ENCODE assay signal across 25 cellular contexts in the genomic region with DNA sequence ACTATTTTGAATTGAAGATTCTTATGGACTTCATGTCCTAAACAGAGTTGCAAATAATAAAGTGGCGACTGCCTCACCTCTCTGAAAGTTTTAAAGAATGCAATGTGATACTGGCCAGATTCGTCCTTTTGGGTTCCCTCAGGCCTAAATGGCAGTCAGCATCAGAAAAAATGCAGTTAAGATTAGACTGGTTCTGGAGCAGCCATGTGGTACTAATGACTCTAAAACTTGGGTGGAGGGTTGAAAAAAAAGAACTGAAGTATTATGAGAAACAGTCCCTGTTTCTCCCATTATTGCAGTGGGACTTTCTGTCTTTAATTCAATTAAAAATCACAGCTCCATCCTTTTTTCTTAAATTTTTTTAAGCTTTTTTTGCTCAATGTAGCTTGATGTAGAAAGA. TPM values are rescaled to one million over a fixed set of nuclear protein-coding genes. Genes with fewer than 3 reads are reported as not detected.
A peak's percentile ranks its signal among the peaks of the same experiment; 100 is the strongest.
DNase-seq lines count a peak whose midpoint lies in the region; ATAC-seq and TF ChIP-seq lines count a peak whose summit lies in the region.
"Had no signal": no experiment of that assay in that cellular context is flagged by ENCODE, and none has a peak within 500 bp of the region (broad histone marks: within the 10 kb centered on the region; RNA-seq: fewer than 3 reads in every experiment).

No MANE protein-coding gene starts in this region.

- no peak for ATAC-seq in GM19452 (IDR thresholded peaks at IDR 0.05; ENCODE audit: unreplicated experiment)
- ATAC-seq: Panc1 had no signal

- CTCF ChIA-PET in SK-N-SH (lab: Yijun Ruan, JAX): no interaction called here

- peak; percentile 3 for DNase-seq in DMS 273 (lab: John Stamatoyannopoulos, UW; ENCODE audit: unreplicated experiment)
- DNase-seq in DMS 273 treated with DMSO at 0.1 percent for 48 hours (lab: John Stamatoyannopoulos, UW): no peak
- peak; percentile 32 for DNase-seq in SK-N-SH
- no peak for DNase-seq in dorsolateral prefrontal cortex
- no peak for DNase-seq in osteocyte (ENCODE audit: extremely low spot score, unreplicated experiment)
- no peak for DNase-seq in NCI-H82 treated with DMSO at 0.1 percent for 48 hours (lab: John Stamatoyannopoulos, UW; ENCODE audit: unreplicated experiment)
- DNase-seq in NCI-H2196 (lab: John Stamatoyannopoulos, UW; ENCODE audit: unreplicated experiment): no peak
- DNase-seq: Caco-2; CD4-positive, alpha-beta memory T cell; DMS153; H7; KBM-7; MM.1S; NCI-H1048; NCI-H1436; NCI-H187 treated with DMSO at 0.1 percent for 48 hours; NCI-H226; NCI-H524; NCI-H774; SIG-M5 had no signal

- no peak overlapping the region for H2AFZ ChIP-seq in SK-N-SH (ENCODE audit: low read depth)

- peak overlapping the region; percentile 55 for H3K27ac Mint-ChIP-seq in osteocyte (ENCODE audit: unreplicated experiment)

- no peaks in the 10 kb centered on the region for H3K27me3 ChIP-seq in SK-N-SH (ENCODE audit: insufficient read depth)
- no peaks in the 10 kb centered on the region for H3K27me3 ChIP-seq in dorsolateral prefrontal cortex
- H3K27me3 ChIP-seq: BLaER1 treated with 17β-estradiol and CSF1 and Interleukin-3, amounts not matched to agents 10 nM and 100 nM had no signal

- no peak for TF ChIP-seq CTCF in SK-N-SH (IDR thresholded peaks at IDR 0.05)
- TF ChIP-seq CTCF in dorsolateral prefrontal cortex (IDR thresholded peaks at IDR 0.05 in 54 of 56, conservative IDR thresholded peaks at IDR 0.05 in 2 of 56; ENCODE audit: low read depth in 1 of 56, partially characterized antibody in 56 of 56): no peak
- no peak for TF ChIP-seq CTCF in osteocyte (IDR thresholded peaks at IDR 0.05)

- TF ChIP-seq RAD21 in SK-N-SH (IDR thresholded peaks at IDR 0.05; ENCODE audit: low read length): 0 out of 2 replicates have a peak, but pooled peaks have one; percentile 2

- H3K27me3 Mint-ChIP-seq in osteocyte (ENCODE audit: unreplicated experiment): no peaks in the 10 kb centered on the region
- H3K27me3 Mint-ChIP-seq: CD4-positive, alpha-beta memory T cell had no signal

- H3K9me3 Mint-ChIP-seq in osteocyte (ENCODE audit: unreplicated experiment): no peaks in the 10 kb centered on the region
- H3K9me3 Mint-ChIP-seq: CD4-positive, alpha-beta memory T cell had no signal

- intact Hi-C loops in dorsolateral prefrontal cortex (cut with DNase I): no loop called here

- H3K4me3 Mint-ChIP-seq in osteocyte (ENCODE audit: unreplicated experiment): no peak overlapping the region
- H3K4me3 Mint-ChIP-seq: CD4-positive, alpha-beta memory T cell had no signal

- no peak overlapping the region for H3K4me3 ChIP-seq in SK-N-SH (ENCODE audit: low read depth in 2 of 2, low read length in 1 of 2)
- H3K4me3 ChIP-seq in dorsolateral prefrontal cortex: no peak overlapping the region
- H3K4me3 ChIP-seq: BLaER1 treated with 17β-estradiol and CSF1 and Interleukin-3, amounts not matched to agents 10 nM and 100 nM had no signal

- H3K4me2 ChIP-seq in SK-N-SH: no peak overlapping the region
- H3K4me2 ChIP-seq: BLaER1 treated with 17β-estradiol and CSF1 and Interleukin-3, amounts not matched to agents 10 nM and 100 nM had no signal

- H4K20me1 ChIP-seq in SK-N-SH (ENCODE audit: insufficient read depth): peaks cover 11% of the 10 kb centered on the region; the same call in 1 of the 2 replicates

- no peaks in the 10 kb centered on the region for H3K9me2 ChIP-seq in SK-N-SH

- H3K36me3 Mint-ChIP-seq in osteocyte (ENCODE audit: unreplicated experiment): no peaks in the 10 kb centered on the region

- peaks cover 67% of the 10 kb centered on the region for H3K79me2 ChIP-seq in SK-N-SH (ENCODE audit: insufficient read depth)

- H3K4me1 Mint-ChIP-seq in osteocyte (ENCODE audit: unreplicated experiment): peaks cover 79% of the 10 kb centered on the region

- POLR2A ChIA-PET in SK-N-SH (lab: Yijun Ruan, JAX): interaction anchor here (1.7 kb wide), 1 partner anchor 36 kb away, joined by 3 read pairs; no protein-coding TSS in a partner anchor

- 88% methylated on average over 2 of the region's 2 CpGs for WGBS in SK-N-SH (ENCODE audit: low lambda C conversion rate)

- H3K36me3 ChIP-seq in SK-N-SH (replicated peaks in 1 of 2; ENCODE audit: control insufficient read depth in 1 of 2, insufficient read depth in 2 of 2, low read length in 1 of 2): no peaks in the 10 kb centered on the region

- peak in 1 of 2 experiments; percentile 72; a peak in 2 of 4 replicates for TF ChIP-seq EP300 in SK-N-SH (IDR thresholded peaks at IDR 0.05; ENCODE audit: borderline replicate concordance in 1 of 2, low read depth in 1 of 2, low read length in 1 of 2)

- no peaks in the 10 kb centered on the region for H3K9me3 ChIP-seq in SK-N-SH
- H3K9me3 ChIP-seq: BLaER1 treated with 17β-estradiol and CSF1 and Interleukin-3, amounts not matched to agents 10 nM and 100 nM; Caco-2 had no signal

- peak overlapping the region in 1 of 2 experiments; percentile 82; a peak in 2 of 4 replicates for H3K27ac ChIP-seq in SK-N-SH (ENCODE audit: low read depth in 2 of 2, low read length in 1 of 2)
- peak overlapping the region in 57 of 59 donors; percentile 33 to 96 (median 91) for H3K27ac ChIP-seq in dorsolateral prefrontal cortex
- H3K27ac ChIP-seq: 22Rv1; BLaER1 treated with 17β-estradiol and CSF1 and Interleukin-3, amounts not matched to agents 10 nM and 100 nM; HL-60 had no signal

- H3K9ac ChIP-seq in SK-N-SH: no peak overlapping the region
- H3K9ac ChIP-seq: BLaER1 treated with 17β-estradiol and CSF1 and Interleukin-3, amounts not matched to agents 10 nM and 100 nM had no signal

- peaks cover 22% of the 10 kb centered on the region for H3F3A ChIP-seq in SK-N-SH (replicated peaks; ENCODE audit: insufficient read depth)

- H3K4me1 ChIP-seq in SK-N-SH (ENCODE audit: control insufficient read depth in 1 of 2, insufficient read depth in 2 of 2, low read depth in 1 of 2, low read length in 1 of 2): peaks cover 54 to 60% of the 10 kb centered on the region in 2 experiments
- H3K4me1 ChIP-seq: Caco-2 had no signal

TF ChIP-seq in SK-N-SH, 30 proteins besides CTCF, POLR2A, EP300 and RAD21:
- TF ChIP-seq RCOR1 (IDR thresholded peaks at IDR 0.05; ENCODE audit: low read length) (peak; percentile 37; the same call in 1 of the 2 replicates), CHD2 (IDR thresholded peaks at IDR 0.05; ENCODE audit: low read length, partially characterized antibody) (peak; percentile 21)
- TF ChIP-seq, protein P1, sequence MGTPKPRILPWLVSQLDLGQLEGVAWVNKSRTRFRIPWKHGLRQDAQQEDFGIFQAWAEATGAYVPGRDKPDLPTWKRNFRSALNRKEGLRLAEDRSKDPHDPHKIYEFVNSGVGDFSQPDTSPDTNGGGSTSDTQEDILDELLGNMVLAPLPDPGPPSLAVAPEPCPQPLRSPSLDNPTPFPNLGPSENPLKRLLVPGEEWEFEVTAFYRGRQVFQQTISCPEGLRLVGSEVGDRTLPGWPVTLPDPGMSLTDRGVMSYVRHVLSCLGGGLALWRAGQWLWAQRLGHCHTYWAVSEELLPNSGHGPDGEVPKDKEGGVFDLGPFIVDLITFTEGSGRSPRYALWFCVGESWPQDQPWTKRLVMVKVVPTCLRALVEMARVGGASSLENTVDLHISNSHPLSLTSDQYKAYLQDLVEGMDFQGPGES (IDR thresholded peaks at IDR 0.05; ENCODE audit: low read depth, low read length): no peak

RNA-seq across cellular contexts. Expression of a gene that starts 37.3 kb away (rescaled TPM):
- 4.1 and 5.4 TPM in 2 replicates for polyA plus RNA-seq in SK-N-SH (2012; rRNA removed)
- 2.6 and 2.9 TPM in 2 replicates for polyA plus RNA-seq in SK-N-SH (2012; cell fraction: cytosol; rRNA removed)
- 15.1 and 20.4 TPM in 2 replicates for polyA plus RNA-seq in SK-N-SH (2012; cell fraction: nucleus; rRNA removed)
- total RNA-seq in dorsolateral prefrontal cortex (10 to 100 TPM; 10.9 to 39.0 (median 19.4) TPM), osteocyte (18.6 and 20.7 TPM in 2 replicates)

Comparison
In these comparisons a context has a peak if more than half of its experiments do, and no peak if none do; other contexts are left out.
1. DNase-seq: peak in DMS 273 (single experiment) and SK-N-SH (single experiment); none in DMS 273 treated with DMSO at 0.1 percent for 48 hours (single experiment), dorsolateral prefrontal cortex (0 of 10), osteocyte (single experiment), NCI-H82 treated with DMSO at 0.1 percent for 48 hours (single experiment) and NCI-H2196 (single experiment).